Comparison of ENCODE assay signal across 7 cellular contexts in the genomic region with DNA sequence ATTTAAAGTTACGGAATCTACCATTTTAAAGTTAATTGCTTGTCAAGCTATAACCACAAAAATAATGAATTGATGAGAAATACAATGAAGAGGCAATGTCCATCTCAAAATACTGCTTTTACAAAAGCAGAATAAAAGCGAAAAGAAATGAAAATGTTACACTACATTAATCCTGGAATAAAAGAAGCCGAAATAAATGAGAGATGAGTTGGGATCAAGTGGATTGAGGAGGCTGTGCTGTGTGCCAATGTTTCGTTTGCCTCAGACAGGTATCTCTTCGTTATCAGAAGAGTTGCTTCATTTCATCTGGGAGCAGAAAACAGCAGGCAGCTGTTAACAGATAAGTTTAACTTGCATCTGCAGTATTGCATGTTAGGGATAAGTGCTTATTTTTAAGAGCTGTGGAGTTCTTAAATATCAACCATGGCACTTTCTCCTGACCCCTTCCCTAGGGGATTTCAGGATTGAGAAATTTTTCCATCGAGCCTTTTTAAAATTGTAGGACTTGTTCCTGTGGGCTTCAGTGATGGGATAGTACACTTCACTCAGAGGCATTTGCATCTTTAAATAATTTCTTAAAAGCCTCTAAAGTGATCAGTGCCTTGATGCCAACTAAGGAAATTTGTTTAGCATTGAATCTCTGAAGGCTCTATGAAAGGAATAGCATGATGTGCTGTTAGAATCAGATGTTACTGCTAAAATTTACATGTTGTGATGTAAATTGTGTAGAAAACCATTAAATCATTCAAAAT. TPM values are rescaled to one million over a fixed set of nuclear protein-coding genes. Genes with fewer than 3 reads are reported as not detected.
DNase-seq lines count a peak whose midpoint lies in the region; ATAC-seq and TF ChIP-seq lines count a peak whose summit lies in the region.

No MANE protein-coding gene starts in this region.

- H3K9me2 ChIP-seq in SK-N-SH, result no peaks in the 10 kb centered on the region

- H2AFZ ChIP-seq in SK-N-SH (ENCODE audit: low read depth), result no peak overlapping the region

- under 1% methylated on average over 6 of the region's 6 CpGs for WGBS in SK-N-SH (ENCODE audit: low lambda C conversion rate)
- no CpG with 5 or more reads among the region's 6 CpGs for WGBS in iPS DF 6.9 (ENCODE audit: insufficient coverage, insufficient read length)

- peaks cover 50% of the 10 kb centered on the region for H3K4me1 Mint-ChIP-seq in activated T-helper 1 cell treated with anti-CD3 and anti-CD28 coated beads, Interleukin-12 subunit alpha, Interleukin-12 subunit beta, Interleukin-2, Interleukin-4 antibody, amounts not matched to agents 30 ng/mL and 10 ng/mL and 1 ng/mL, durations not matched to agents 14 hours and 24 hours and 36 hours (ENCODE audit: low read depth)

- peaks cover 90% of the 10 kb centered on the region for H3F3A ChIP-seq in SK-N-SH (replicated peaks; ENCODE audit: insufficient read depth)

- CTCF ChIA-PET in SK-N-SH (lab: Yijun Ruan, JAX), result interaction anchor here (0.8 to 1.9 kb wide), 16 partner anchors 8 to 188 kb away, joined by 3 to 12 read pairs (median 4); a partner anchor contains a TSS

- no peak overlapping the region for H3K4me3 Mint-ChIP-seq in activated T-helper 1 cell treated with anti-CD3 and anti-CD28 coated beads, Interleukin-12 subunit alpha, Interleukin-12 subunit beta, Interleukin-2, Interleukin-4 antibody, amounts not matched to agents 30 ng/mL and 10 ng/mL and 1 ng/mL, durations not matched to agents 14 hours and 24 hours and 36 hours

- intact Hi-C loops in activated T-helper 1 cell treated with anti-CD3 and anti-CD28 coated beads, Interleukin-12 subunit alpha, Interleukin-12 subunit beta, Interleukin-2, Interleukin-4 antibody, amounts not matched to agents 30 ng/mL and 10 ng/mL and 1 ng/mL, durations not matched to agents 14 hours and 24 hours and 36 hours (cut with micrococcal nuclease), result no loop called here

- no peaks in the 10 kb centered on the region for H3K9me3 ChIP-seq in SK-N-SH
- H3K9me3 ChIP-seq in iPS DF 6.9 (ENCODE audit: control insufficient read depth, insufficient read depth, low read length), result no peaks in the 10 kb centered on the region
- no peaks in the 10 kb centered on the region for H3K9me3 ChIP-seq in subcutaneous abdominal adipose tissue (ENCODE audit: control insufficient read depth in 5 of 5, low read length in 5 of 5)

- no peak for TF ChIP-seq RAD21 in SK-N-SH (IDR thresholded peaks at IDR 0.05; ENCODE audit: low read length)

- H3K36me3 ChIP-seq in SK-N-SH (replicated peaks in 1 of 2; ENCODE audit: control insufficient read depth in 1 of 2, insufficient read depth in 2 of 2, low read length in 1 of 2) (peaks cover 66 to 77% of the 10 kb centered on the region in 2 experiments), iPS DF 6.9 (ENCODE audit: control insufficient read depth, insufficient read depth, low read length) (peaks cover 26% of the 10 kb centered on the region; the same call in 1 of the 2 replicates), subcutaneous abdominal adipose tissue (ENCODE audit: control insufficient read depth in 5 of 5, insufficient read depth in 5 of 5, low read length in 5 of 5) (peaks cover 42 to 65% (median 51%) of the 10 kb centered on the region in 5 donors)

- peaks cover 0 to 22% of the 10 kb centered on the region in 2 experiments; a peak in 2 of 4 replicates for H3K4me1 ChIP-seq in SK-N-SH (ENCODE audit: control insufficient read depth in 1 of 2, insufficient read depth in 2 of 2, low read depth in 1 of 2, low read length in 1 of 2)
- H3K4me1 ChIP-seq in iPS DF 6.9 (ENCODE audit: control insufficient read depth, insufficient read depth, low read length), result no peaks in the 10 kb centered on the region
- peaks cover 5 to 59% (median 40%) of the 10 kb centered on the region in 5 donors for H3K4me1 ChIP-seq in subcutaneous abdominal adipose tissue (ENCODE audit: control insufficient read depth in 5 of 5, insufficient read depth in 5 of 5, low read length in 5 of 5)

- TF ChIP-seq CTCF in HL-60 (IDR thresholded peaks at IDR 0.05; ENCODE audit: insufficient read depth, low read length), result no peak
- no peak for TF ChIP-seq CTCF in SK-N-SH (IDR thresholded peaks at IDR 0.05)

- peak overlapping the region; percentile 100 for H3K9ac ChIP-seq in SK-N-SH
- peak overlapping the region; percentile 63 to 100 (median 100) for H3K9ac ChIP-seq in subcutaneous abdominal adipose tissue (ENCODE audit: low read length in 5 of 5)

- no peak for ATAC-seq in GM21576 (IDR thresholded peaks at IDR 0.05; ENCODE audit: unreplicated experiment)

- H3K36me3 Mint-ChIP-seq in activated T-helper 1 cell treated with anti-CD3 and anti-CD28 coated beads, Interleukin-12 subunit alpha, Interleukin-12 subunit beta, Interleukin-2, Interleukin-4 antibody, amounts not matched to agents 30 ng/mL and 10 ng/mL and 1 ng/mL, durations not matched to agents 14 hours and 24 hours and 36 hours (ENCODE audit: low read depth), result peaks cover 30% of the 10 kb centered on the region

- peak in 1 of 2 experiments; percentile 47 for DNase-seq in HL-60 (ENCODE audit: low read depth in 1 of 2, low spot score in 1 of 2)
- no peak for DNase-seq in SK-N-SH
- DNase-seq in iPS DF 6.9 (ENCODE audit: low read depth, low spot score), result no peak
- no peak for DNase-seq in DMS153 (lab: John Stamatoyannopoulos, UW)
- DNase-seq in activated T-helper 1 cell treated with anti-CD3 and anti-CD28 coated beads, Interleukin-12 subunit alpha, Interleukin-12 subunit beta, Interleukin-2, Interleukin-4 antibody, amounts not matched to agents 30 ng/mL and 10 ng/mL and 1 ng/mL, durations not matched to agents 14 hours and 24 hours and 36 hours (ENCODE audit: low spot score), result no peak

- H3K9me3 Mint-ChIP-seq in activated T-helper 1 cell treated with anti-CD3 and anti-CD28 coated beads, Interleukin-12 subunit alpha, Interleukin-12 subunit beta, Interleukin-2, Interleukin-4 antibody, amounts not matched to agents 30 ng/mL and 10 ng/mL and 1 ng/mL, durations not matched to agents 14 hours and 24 hours and 36 hours, result no peaks in the 10 kb centered on the region

- H3K27me3 ChIP-seq in HL-60 (ENCODE audit: insufficient read depth, poor library complexity, severe bottlenecking) (no peaks in the 10 kb centered on the region), SK-N-SH (ENCODE audit: insufficient read depth) (no peaks in the 10 kb centered on the region), iPS DF 6.9 (ENCODE audit: control insufficient read depth, insufficient read depth, low read length) (no peaks in the 10 kb centered on the region), subcutaneous abdominal adipose tissue (ENCODE audit: control insufficient read depth in 5 of 5, insufficient read depth in 4 of 5, low read length in 5 of 5) (no peaks in the 10 kb centered on the region)

- H3K4me2 ChIP-seq in SK-N-SH, result peak overlapping the region; percentile 87

- no peak overlapping the region for H3K27ac Mint-ChIP-seq in activated T-helper 1 cell treated with anti-CD3 and anti-CD28 coated beads, Interleukin-12 subunit alpha, Interleukin-12 subunit beta, Interleukin-2, Interleukin-4 antibody, amounts not matched to agents 30 ng/mL and 10 ng/mL and 1 ng/mL, durations not matched to agents 14 hours and 24 hours and 36 hours

- H3K27me3 Mint-ChIP-seq in activated T-helper 1 cell treated with anti-CD3 and anti-CD28 coated beads, Interleukin-12 subunit alpha, Interleukin-12 subunit beta, Interleukin-2, Interleukin-4 antibody, amounts not matched to agents 30 ng/mL and 10 ng/mL and 1 ng/mL, durations not matched to agents 14 hours and 24 hours and 36 hours (ENCODE audit: insufficient read depth), result no peaks in the 10 kb centered on the region

- H4K20me1 ChIP-seq in SK-N-SH (ENCODE audit: insufficient read depth), result peaks cover 89% of the 10 kb centered on the region

- no peak for TF ChIP-seq EP300 in SK-N-SH (IDR thresholded peaks at IDR 0.05; ENCODE audit: borderline replicate concordance in 1 of 2, low read depth in 1 of 2, low read length in 1 of 2)

- H3K4me3 ChIP-seq in HL-60 (replicated peaks; ENCODE audit: insufficient read depth, low read length) (peak overlapping the region; percentile 82), SK-N-SH (ENCODE audit: low read depth in 2 of 2, low read length in 1 of 2) (peak overlapping the region; percentile 84 to 87), iPS DF 6.9 (ENCODE audit: low read length) (peak overlapping the region; percentile 48; the same call in 1 of the 2 replicates), subcutaneous abdominal adipose tissue (ENCODE audit: low read depth in 1 of 5, low read length in 5 of 5) (peak overlapping the region; percentile 82 to 100 (median 100))

- H3K27ac ChIP-seq in HL-60 (replicated peaks) (peak overlapping the region; percentile 100), SK-N-SH (ENCODE audit: low read depth in 2 of 2, low read length in 1 of 2) (peak overlapping the region; percentile 56 to 99), iPS DF 6.9 (ENCODE audit: low read length) (no peak overlapping the region), subcutaneous abdominal adipose tissue (ENCODE audit: low read depth, low read length) (peak overlapping the region; percentile 99)

- peaks cover 97% of the 10 kb centered on the region for H3K79me2 ChIP-seq in SK-N-SH (ENCODE audit: insufficient read depth)

- POLR2A ChIA-PET in SK-N-SH (lab: Yijun Ruan, JAX), result interaction anchor here (0.5 to 26.8 kb wide), 9 partner anchors 9 to 1236 kb away, joined by 3 to 1027 read pairs (median 4); a partner anchor contains a TSS

RNA-seq across cellular contexts. Expression of a gene that starts 4.2 kb away (rescaled TPM):
- 285 and 510 TPM in 2 replicates for polyA plus RNA-seq in SK-N-SH (2012; rRNA removed)
- polyA plus RNA-seq in SK-N-SH (2012; cell fraction: cytosol; rRNA removed), result 23.6 and 25.7 TPM in 2 replicates
- 1,545 and 2,619 TPM in 2 replicates for polyA plus RNA-seq in SK-N-SH (2012; cell fraction: nucleus; rRNA removed)
- total RNA-seq in activated T-helper 1 cell treated with anti-CD3 and anti-CD28 coated beads, Interleukin-12 subunit alpha, Interleukin-12 subunit beta, Interleukin-2, Interleukin-4 antibody, amounts not matched to agents 30 ng/mL and 10 ng/mL and 1 ng/mL, durations not matched to agents 14 hours and 24 hours and 36 hours, result 5,323 and 5,421 TPM in 2 replicates

RNA-seq across cellular contexts. Expression of a gene that starts 21.9 kb away (rescaled TPM):
- polyA plus RNA-seq in SK-N-SH (2012; rRNA removed), result 76.7 and 79.9 TPM in 2 replicates
- polyA plus RNA-seq in SK-N-SH (2012; cell fraction: cytosol; rRNA removed), result 26.2 and 41.7 TPM in 2 replicates
- 115 and 159 TPM in 2 replicates for polyA plus RNA-seq in SK-N-SH (2012; cell fraction: nucleus; rRNA removed)
- 103 and 109 TPM in 2 replicates for total RNA-seq in activated T-helper 1 cell treated with anti-CD3 and anti-CD28 coated beads, Interleukin-12 subunit alpha, Interleukin-12 subunit beta, Interleukin-2, Interleukin-4 antibody, amounts not matched to agents 30 ng/mL and 10 ng/mL and 1 ng/mL, durations not matched to agents 14 hours and 24 hours and 36 hours

RNA-seq across cellular contexts. Expression of a gene that starts 55.1 kb away (rescaled TPM):
- 92.1 and 167 TPM in 2 replicates for polyA plus RNA-seq in SK-N-SH (2012; rRNA removed)
- polyA plus RNA-seq in SK-N-SH (2012; cell fraction: cytosol; rRNA removed), result 62.4 and 112 TPM in 2 replicates
- polyA plus RNA-seq in SK-N-SH (2012; cell fraction: nucleus; rRNA removed), result 691 and 1,438 TPM in 2 replicates
- total RNA-seq in activated T-helper 1 cell treated with anti-CD3 and anti-CD28 coated beads, Interleukin-12 subunit alpha, Interleukin-12 subunit beta, Interleukin-2, Interleukin-4 antibody, amounts not matched to agents 30 ng/mL and 10 ng/mL and 1 ng/mL, durations not matched to agents 14 hours and 24 hours and 36 hours, result 97.9 and 103 TPM in 2 replicates

Comparison
In these comparisons a context has a peak if more than half of its experiments do, and no peak if none do; other contexts are left out.
1. H3K4me3 ChIP-seq: peak in every context shown above with its lines; median percentile 100 in subcutaneous abdominal adipose tissue; 86 in SK-N-SH; 82 in HL-60; 48 in iPS DF 6.9.